In the genomic region with DNA sequence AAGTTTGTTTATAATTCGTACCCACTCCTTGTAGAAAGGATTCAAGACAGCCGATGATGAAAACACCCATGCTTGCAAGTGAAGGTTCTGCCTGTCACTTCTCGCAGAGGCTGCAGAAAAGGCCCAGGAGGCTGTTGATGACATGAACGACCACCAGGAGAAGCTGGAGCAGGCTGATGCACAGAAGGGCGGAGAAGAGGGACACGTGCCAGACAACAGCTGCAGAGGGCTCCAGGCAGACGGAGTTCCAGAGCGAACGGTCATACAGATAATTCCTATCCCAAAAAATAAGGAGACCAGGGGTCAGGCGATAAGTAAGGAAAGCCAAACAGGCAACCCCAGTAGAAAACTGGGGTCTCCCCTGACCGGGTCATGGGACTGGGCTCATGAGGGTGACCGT, we compare ENCODE assay signal across 1 cellular context.
TF ChIP-seq lines count a peak whose summit lies in the region.

No MANE protein-coding gene starts in this region.

TF ChIP-seq in HCT116, 20 proteins besides CTCF, POLR2A, EP300 and RAD21 (continued from another document):
- TF ChIP-seq, protein P1, sequence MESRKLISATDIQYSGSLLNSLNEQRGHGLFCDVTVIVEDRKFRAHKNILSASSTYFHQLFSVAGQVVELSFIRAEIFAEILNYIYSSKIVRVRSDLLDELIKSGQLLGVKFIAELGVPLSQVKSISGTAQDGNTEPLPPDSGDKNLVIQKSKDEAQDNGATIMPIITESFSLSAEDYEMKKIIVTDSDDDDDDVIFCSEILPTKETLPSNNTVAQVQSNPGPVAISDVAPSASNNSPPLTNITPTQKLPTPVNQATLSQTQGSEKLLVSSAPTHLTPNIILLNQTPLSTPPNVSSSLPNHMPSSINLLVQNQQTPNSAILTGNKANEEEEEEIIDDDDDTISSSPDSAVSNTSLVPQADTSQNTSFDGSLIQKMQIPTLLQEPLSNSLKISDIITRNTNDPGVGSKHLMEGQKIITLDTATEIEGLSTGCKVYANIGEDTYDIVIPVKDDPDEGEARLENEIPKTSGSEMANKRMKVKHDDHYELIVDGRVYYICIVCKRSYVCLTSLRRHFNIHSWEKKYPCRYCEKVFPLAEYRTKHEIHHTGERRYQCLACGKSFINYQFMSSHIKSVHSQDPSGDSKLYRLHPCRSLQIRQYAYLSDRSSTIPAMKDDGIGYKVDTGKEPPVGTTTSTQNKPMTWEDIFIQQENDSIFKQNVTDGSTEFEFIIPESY (IDR thresholded peaks at IDR 0.05; ENCODE audit: extremely low read depth, insufficient replicate concordance, low read length) = no peak
- TF ChIP-seq EZH2 (IDR thresholded peaks at IDR 0.05) = no peak
